In genomic region chr7:41504581-41504980, GRCh38 we compare ENCODE assay signal across 1 cellular context.
TF ChIP-seq lines count a peak whose summit lies in the region.

No MANE protein-coding gene starts in this region.

TF ChIP-seq in GM23338, 12 proteins besides CTCF, POLR2A, EP300 and RAD21 (continued from another document):
- TF ChIP-seq ZNF462 (CRISPR knock-in tag; IDR thresholded peaks at IDR 0.05) (no peak), EZH2phosphoT487 (IDR thresholded peaks at IDR 0.05; ENCODE audit: unreplicated experiment) (no peak)
